14 cellular contexts compared by ENCODE assay signal in genomic region chr5:95530441-95530840, GRCh38.
DNase-seq lines count a peak whose midpoint lies in the region; ATAC-seq lines count a peak whose summit lies in the region.
"Had no signal": no experiment of that assay in that cellular context is flagged by ENCODE, and none has a peak within 500 bp of the region (broad histone marks: within the 10 kb centered on the region; RNA-seq: fewer than 3 reads in every experiment).

No MANE protein-coding gene starts in this region.

- no peak overlapping the region for H3K4me3 ChIP-seq in ACC112 (ENCODE audit: low read depth, low read length)

- intact Hi-C loops in head of caudate nucleus (cut with DNase I), result no loop called here

- H3K36me3 ChIP-seq in ACC112 (ENCODE audit: insufficient read depth, low read length), result peaks cover 13% of the 10 kb centered on the region

- H3K27me3 ChIP-seq in ACC112 (ENCODE audit: insufficient read depth, low read length), result no peaks in the 10 kb centered on the region

- peaks cover 10% of the 10 kb centered on the region for H3K4me1 ChIP-seq in ACC112 (ENCODE audit: control insufficient read depth, insufficient read depth, low read length, unreplicated experiment)

- H3K79me2 ChIP-seq in ACC112 (ENCODE audit: control insufficient read depth, insufficient read depth, low read length, unreplicated experiment), result peaks cover 3% of the 10 kb centered on the region

- DNase-seq in HK-2 (ENCODE audit: unreplicated experiment) (peak; percentile 27), astrocyte of the hippocampus (ENCODE audit: low read depth, low spot score) (peak; percentile 37), head of caudate nucleus (peak in 27 of 42 donors; percentile 0 to 77 (median 37)), NCI-H1105 (lab: John Stamatoyannopoulos, UW) (no peak), NCI-H345 treated with DMSO at 0.1 percent for 48 hours (lab: John Stamatoyannopoulos, UW; ENCODE audit: unreplicated experiment) (no peak)
- DNase-seq: activated CD4-positive, alpha-beta memory T cell treated with anti-CD3 and anti-CD28 coated beads for 36 hours; activated effector memory CD4-positive, alpha-beta T cell treated with anti-CD3 and anti-CD28 coated beads, Interleukin-2, amount 50 U/mL, for 16 hours; MM.1S; NCI-H345; RPMI8226; T-helper 9 cell had no signal

- no peak for ATAC-seq in GM19395 (IDR thresholded peaks at IDR 0.05; ENCODE audit: unreplicated experiment)
- no peak for ATAC-seq in HG02759 (IDR thresholded peaks at IDR 0.05; ENCODE audit: unreplicated experiment)

- H2AFZ ChIP-seq in ACC112 (ENCODE audit: low read length, unreplicated experiment), result no peak overlapping the region

- H3K27ac ChIP-seq in ACC112 (ENCODE audit: low read depth, low read length), result peak overlapping the region; percentile 45

Comparison
In these comparisons a context has a peak if more than half of its experiments do, and no peak if none do; other contexts are left out.
1. DNase-seq: peak in HK-2 (single experiment), astrocyte of the hippocampus (single experiment) and head of caudate nucleus (27 of 42); none in NCI-H1105 (single experiment) and NCI-H345 treated with DMSO at 0.1 percent for 48 hours (single experiment).